In genomic region chr16:70711211-70711978, GRCh38 we compare ENCODE assay signal across 1 cellular context.
A peak's percentile ranks its signal among the peaks of the same experiment; 100 is the strongest.
TF ChIP-seq lines count a peak whose summit lies in the region.

No MANE protein-coding gene starts in this region.

TF ChIP-seq in HepG2, 621 proteins besides CTCF, POLR2A, EP300 and RAD21 (continued from another document and continues in another):
- TF ChIP-seq ZNF646 (CRISPR knock-in tag; IDR thresholded peaks at IDR 0.05) = no peak
- peak; percentile 74; the same call in 1 of the 2 replicates for TF ChIP-seq ZNF333 (CRISPR knock-in tag; IDR thresholded peaks at IDR 0.05; ENCODE audit: borderline replicate concordance)
- 0 out of 2 replicates have a peak, but pooled peaks have one; percentile 29 for TF ChIP-seq ZNF160 (CRISPR knock-in tag; IDR thresholded peaks at IDR 0.05)
- 0 out of 2 replicates have a peak, but pooled peaks have one; percentile 32 for TF ChIP-seq ZNF678 (CRISPR knock-in tag; IDR thresholded peaks at IDR 0.05)
- peak; percentile 72; the same call in 1 of the 2 replicates for TF ChIP-seq DR1 (CRISPR knock-in tag; IDR thresholded peaks at IDR 0.05)
- peak; percentile 95 for TF ChIP-seq HIVEP1 (CRISPR knock-in tag; IDR thresholded peaks at IDR 0.05)
- no peak for TF ChIP-seq ELK4 (CRISPR knock-in tag; IDR thresholded peaks at IDR 0.05; ENCODE audit: borderline replicate concordance)
- peak; percentile 85 for TF ChIP-seq BORCS8-MEF2B (CRISPR knock-in tag; IDR thresholded peaks at IDR 0.05)
- TF ChIP-seq KLF16 (CRISPR knock-in tag; IDR thresholded peaks at IDR 0.05) = peak in 1 of 2 experiments; percentile 49; a peak in 2 of 4 replicates
- TF ChIP-seq NR2F6 (IDR thresholded peaks at IDR 0.05) = peak; percentile 87
- TF ChIP-seq NR2F6 (CRISPR knock-in tag; IDR thresholded peaks at IDR 0.05) = peak; percentile 91
- TF ChIP-seq ZNF337 (CRISPR knock-in tag; IDR thresholded peaks at IDR 0.05; ENCODE audit: borderline replicate concordance, low read depth) = peak; percentile 29; the same call in 1 of the 2 replicates
- no peak for TF ChIP-seq TRIM22 (IDR thresholded peaks at IDR 0.05)
- peak; percentile 89 for TF ChIP-seq ZBTB38 (CRISPR knock-in tag; IDR thresholded peaks at IDR 0.05)
- TF ChIP-seq DDIT3 (CRISPR knock-in tag; IDR thresholded peaks at IDR 0.05) = no peak
- peak; percentile 74; the same call in 1 of the 2 replicates for TF ChIP-seq ZNF598 (CRISPR knock-in tag; IDR thresholded peaks at IDR 0.05; ENCODE audit: borderline replicate concordance)
- peak; percentile 73; the same call in 1 of the 2 replicates for TF ChIP-seq ZNF124 (CRISPR knock-in tag; IDR thresholded peaks at IDR 0.05)
- TF ChIP-seq RFX5 (IDR thresholded peaks at IDR 0.05; ENCODE audit: low read depth, low read length) = no peak
- TF ChIP-seq REST (IDR thresholded peaks at IDR 0.05; ENCODE audit: borderline replicate concordance in 1 of 2, low read depth in 1 of 2, low read length in 2 of 2) = 0 out of 4 replicates have a peak, but pooled peaks of 1 of the 2 experiments have one; percentile 16
- peak; percentile 33; the same call in 1 of the 2 replicates for TF ChIP-seq MNT (IDR thresholded peaks at IDR 0.05)
- TF ChIP-seq HMGXB3 (CRISPR knock-in tag; IDR thresholded peaks at IDR 0.05; ENCODE audit: borderline replicate concordance) = peak; percentile 14; the same call in 1 of the 2 replicates
- no peak for TF ChIP-seq ZNF432 (CRISPR knock-in tag; IDR thresholded peaks at IDR 0.05; ENCODE audit: borderline replicate concordance)
- TF ChIP-seq ZNF607 (CRISPR knock-in tag; IDR thresholded peaks at IDR 0.05; ENCODE audit: borderline replicate concordance) = no peak
- peak; percentile 58 for TF ChIP-seq KMT2B (CRISPR knock-in tag; IDR thresholded peaks at IDR 0.05)
- TF ChIP-seq BCL3 (CRISPR knock-in tag; IDR thresholded peaks at IDR 0.05) = 0 out of 2 replicates have a peak, but pooled peaks have one; percentile 33
- TF ChIP-seq ZNF660 (CRISPR knock-in tag; IDR thresholded peaks at IDR 0.05; ENCODE audit: borderline replicate concordance, low read depth) = no peak
- peak; percentile 43; the same call in 1 of the 2 replicates for TF ChIP-seq SP140L (CRISPR knock-in tag; IDR thresholded peaks at IDR 0.05; ENCODE audit: borderline replicate concordance)
- peak; percentile 82 for TF ChIP-seq NR2C2 (CRISPR knock-in tag; IDR thresholded peaks at IDR 0.05; ENCODE audit: borderline replicate concordance)
- TF ChIP-seq SOX13 (IDR thresholded peaks at IDR 0.05) = 0 out of 2 replicates have a peak, but pooled peaks have one; percentile 31
- TF ChIP-seq SOX13 (CRISPR knock-in tag; conservative IDR thresholded peaks at IDR 0.05 in 1 of 2, IDR thresholded peaks at IDR 0.05 in 1 of 2) = peak in 1 of 2 experiments; percentile 66; a peak in 2 of 4 replicates
- peak; percentile 78; the same call in 1 of the 2 replicates for TF ChIP-seq ZNF275 (CRISPR knock-in tag; IDR thresholded peaks at IDR 0.05; ENCODE audit: borderline replicate concordance)
- peak; percentile 85 for TF ChIP-seq TARDBP (CRISPR knock-in tag; IDR thresholded peaks at IDR 0.05)
- peak; percentile 85; the same call in 1 of the 2 replicates for TF ChIP-seq ZNF232 (CRISPR knock-in tag; IDR thresholded peaks at IDR 0.05; ENCODE audit: borderline replicate concordance)
- TF ChIP-seq SKI (IDR thresholded peaks at IDR 0.05; ENCODE audit: partially characterized antibody) = no peak
- no peak for TF ChIP-seq ZFP41 (CRISPR knock-in tag; IDR thresholded peaks at IDR 0.05; ENCODE audit: borderline replicate concordance)
- TF ChIP-seq FOXK1 (CRISPR knock-in tag; IDR thresholded peaks at IDR 0.05; ENCODE audit: borderline replicate concordance, low read depth) = no peak
